ENCODE assay signal across 13 cellular contexts in genomic region chr19:33868076-33868735, GRCh38.
A peak's percentile ranks its signal among the peaks of the same experiment; 100 is the strongest.
DNase-seq lines count a peak whose midpoint lies in the region; ATAC-seq and TF ChIP-seq lines count a peak whose summit lies in the region.
"Had no signal": no experiment of that assay in that cellular context is flagged by ENCODE, and none has a peak within 500 bp of the region (broad histone marks: within the 10 kb centered on the region; RNA-seq: fewer than 3 reads in every experiment).

No MANE protein-coding gene starts in this region.

- WGBS in IMR-90 (ENCODE audit: extremely low coverage in 2 of 2, insufficient read length in 1 of 2), 2 experiments, result 0% methylated on average over 1 of the region's 17 CpGs; no CpG with 5 or more reads in 1 of the 2 experiments
- 29% methylated on average over 17 of the region's 17 CpGs for WGBS in smooth muscle cell (ENCODE audit: low lambda C conversion rate)

- dilution Hi-C loops in IMR-90 (cut with HindIII; ENCODE audit: low sequenced_read_pairs, unreplicated experiment), result no loop called here

- TF ChIP-seq POLR2A in IMR-90 (IDR thresholded peaks at IDR 0.05; ENCODE audit: low read depth, low read length), result no peak

- H3K36me3 ChIP-seq in IMR-90 (ENCODE audit: control insufficient read depth, insufficient read depth, low read length), result no peaks in the 10 kb centered on the region
- H3K36me3 ChIP-seq in lower lobe of right lung, result no peaks in the 10 kb centered on the region
- no peaks in the 10 kb centered on the region for H3K36me3 ChIP-seq in smooth muscle cell (ENCODE audit: low read depth)

- H3F3A ChIP-seq in smooth muscle cell (ENCODE audit: low read depth), result no peaks in the 10 kb centered on the region

- no peaks in the 10 kb centered on the region for H3K4me1 ChIP-seq in IMR-90 (ENCODE audit: control insufficient read depth, insufficient read depth, low read length)
- peaks cover 4% of the 10 kb centered on the region for H3K4me1 ChIP-seq in lower lobe of right lung
- H3K4me1 ChIP-seq in smooth muscle cell (ENCODE audit: low read depth), result peaks cover 12% of the 10 kb centered on the region

- H3K4me3 ChIP-seq in IMR-90 (ENCODE audit: insufficient read depth, low read depth, low read length) (no peak overlapping the region), lower lobe of right lung (peak overlapping the region; percentile 20), smooth muscle cell (peak overlapping the region; percentile 33)

- H2BK120ac ChIP-seq in IMR-90 (ENCODE audit: low read depth, low read length), result no peak overlapping the region

- ATAC-seq in IMR-90 (ENCODE audit: low read depth) (0 out of 2 replicates have a peak, but pooled peaks have one; percentile 14), lower lobe of right lung (no peak), GM18873 (IDR thresholded peaks at IDR 0.05; ENCODE audit: low FRiP score, unreplicated experiment) (no peak), HG03175 (IDR thresholded peaks at IDR 0.05; ENCODE audit: unreplicated experiment) (no peak), GM19395 (IDR thresholded peaks at IDR 0.05; ENCODE audit: unreplicated experiment) (no peak)

- H3K27me3 ChIP-seq in IMR-90 (ENCODE audit: control insufficient read depth, insufficient read depth, low read length), result peaks cover 12% of the 10 kb centered on the region
- H3K27me3 ChIP-seq in lower lobe of right lung (ENCODE audit: low read depth), result no peaks in the 10 kb centered on the region
- H3K27me3 ChIP-seq in smooth muscle cell (ENCODE audit: low read depth), result no peaks in the 10 kb centered on the region

- DNase-seq in IMR-90 (no peak), caudate nucleus (lab: John Stamatoyannopoulos, UW) (peak in 1 of 61 donors; percentile 20), lower lobe of right lung (no peak), smooth muscle cell (lab: John Stamatoyannopoulos, UW; ENCODE audit: unreplicated experiment) (no peak), germinal center (ENCODE audit: low spot score) (no peak)
- DNase-seq: activated T-cell treated with anti-CD3 and anti-CD28 coated beads, Interleukin-2, amount 50 U/mL, for 24 hours; DMS53; NCI-H1436; stimulated activated CD4-positive, alpha-beta T cell treated with anti-CD3 and anti-CD28 coated beads, Interleukin-15, amount 100 ng/mL, for 24 hours; stimulated activated naive CD4-positive, alpha-beta T cell had no signal

- H3K56ac ChIP-seq in IMR-90 (ENCODE audit: extremely low read depth, insufficient read depth, low read length), result no peak overlapping the region

- POLR2A ChIA-PET in IMR-90 (lab: Charles Lee; ENCODE audit: unreplicated experiment), result no interaction called here

- H3K9me3 ChIP-seq in IMR-90 (ENCODE audit: control insufficient read depth, insufficient read depth, low read length), result no peaks in the 10 kb centered on the region
- H3K9me3 ChIP-seq in lower lobe of right lung, result no peaks in the 10 kb centered on the region
- no peaks in the 10 kb centered on the region for H3K9me3 ChIP-seq in smooth muscle cell (replicated peaks; ENCODE audit: low read depth)

- H3K9me1 ChIP-seq in IMR-90 (ENCODE audit: insufficient read depth, low read length), result no peaks in the 10 kb centered on the region

- no peak overlapping the region for H3K4me2 ChIP-seq in IMR-90 (ENCODE audit: low read depth, low read length)
- peak overlapping the region; percentile 83 for H3K4me2 ChIP-seq in smooth muscle cell

- no TSS peak for BruUV-seq in IMR-90 (replicated peaks; lab: Mats Ljungman, UMichigan)

- TF ChIP-seq CTCF in IMR-90 (conservative IDR thresholded peaks at IDR 0.05; ENCODE audit: low read depth, low read length), result no peak
- TF ChIP-seq CTCF in lower lobe of right lung (IDR thresholded peaks at IDR 0.05), result no peak
- TF ChIP-seq CTCF in smooth muscle cell (IDR thresholded peaks at IDR 0.05; ENCODE audit: borderline replicate concordance, insufficient read depth, poor library complexity, severe bottlenecking), result no peak

- H4K20me1 ChIP-seq in IMR-90 (ENCODE audit: insufficient read depth, low read length) (no peaks in the 10 kb centered on the region), smooth muscle cell (ENCODE audit: low read depth) (no peaks in the 10 kb centered on the region)

- no peak overlapping the region for H3K23ac ChIP-seq in IMR-90 (ENCODE audit: low read depth, low read length)

- H2AK5ac ChIP-seq in IMR-90 (ENCODE audit: low read depth, low read length), result no peak overlapping the region

- no peak overlapping the region for H4K8ac ChIP-seq in IMR-90 (ENCODE audit: low read depth in 2 of 2, low read length in 2 of 2)

- no peaks in the 10 kb centered on the region for H3K79me2 ChIP-seq in smooth muscle cell (ENCODE audit: low read depth)

- H2BK20ac ChIP-seq in IMR-90 (ENCODE audit: low read depth, low read length), result no peak overlapping the region

- no peak overlapping the region for H3K9ac ChIP-seq in IMR-90 (ENCODE audit: low read depth, low read length)
- no peak overlapping the region for H3K9ac ChIP-seq in smooth muscle cell (ENCODE audit: low read depth)

- intact Hi-C loops in IMR-90 (cut with micrococcal nuclease) (no loop called here), lower lobe of right lung (cut with DNase I) (no loop called here)

- H4K5ac ChIP-seq in IMR-90 (ENCODE audit: low read depth, low read length), result no peak overlapping the region

- H2AFZ ChIP-seq in IMR-90 (replicated peaks; ENCODE audit: low read length, poor library complexity) (no peak overlapping the region), smooth muscle cell (ENCODE audit: low read depth) (peak overlapping the region; percentile 95)

- in situ Hi-C loops in IMR-90 (cut with MboI; ENCODE audit: low sequenced_read_pairs), result no loop called here

- no peak overlapping the region for H2BK5ac ChIP-seq in IMR-90 (ENCODE audit: low read depth, low read length, poor library complexity, severe bottlenecking)

- TF ChIP-seq RAD21 in IMR-90 (IDR thresholded peaks at IDR 0.05; ENCODE audit: low read length), result no peak

- H2BK15ac ChIP-seq in IMR-90 (ENCODE audit: low read depth, low read length), result no peak overlapping the region

- CTCF ChIA-PET in IMR-90 (lab: Yijun Ruan, JAX), result no interaction called here

- H3K79me1 ChIP-seq in IMR-90 (ENCODE audit: low read depth in 1 of 2, low read length in 2 of 2), result no peaks in the 10 kb centered on the region

- no peak overlapping the region for H3K4ac ChIP-seq in IMR-90 (ENCODE audit: low read depth, low read length)

- H4K91ac ChIP-seq in IMR-90 (ENCODE audit: insufficient read depth, low read depth, low read length), result no peak overlapping the region

- no peak overlapping the region for H3K18ac ChIP-seq in IMR-90 (ENCODE audit: low read depth, low read length)

- H3K14ac ChIP-seq in IMR-90 (replicated peaks; ENCODE audit: low read depth, low read length), result no peak overlapping the region

- no peak overlapping the region for H2AK9ac ChIP-seq in IMR-90 (replicated peaks; ENCODE audit: low read depth, low read length, poor library complexity)

- no peak overlapping the region for H3K27ac ChIP-seq in IMR-90 (ENCODE audit: insufficient read depth, low read length)
- H3K27ac ChIP-seq in caudate nucleus (ENCODE audit: low read depth, low read length), result peak overlapping the region; percentile 40
- H3K27ac ChIP-seq in lower lobe of right lung, result peak overlapping the region; percentile 25
- peak overlapping the region; percentile 31 for H3K27ac ChIP-seq in smooth muscle cell (ENCODE audit: low read depth)

TF ChIP-seq in IMR-90, 13 proteins besides CTCF, POLR2A, EP300 and RAD21:
- TF ChIP-seq MXI1 (IDR thresholded peaks at IDR 0.05; ENCODE audit: borderline replicate concordance, low read depth, low read length) (no peak), MAFK (IDR thresholded peaks at IDR 0.05; ENCODE audit: low read depth, low read length) (no peak), CEBPB (IDR thresholded peaks at IDR 0.05; ENCODE audit: low read depth, low read length) (no peak), MAZ (IDR thresholded peaks at IDR 0.05; ENCODE audit: borderline replicate concordance, low read depth, low read length) (no peak), FOS (IDR thresholded peaks at IDR 0.05; ENCODE audit: low read depth, low read length) (no peak), BHLHE40 (IDR thresholded peaks at IDR 0.05; ENCODE audit: low read depth, low read length) (no peak), RCOR1 (IDR thresholded peaks at IDR 0.05; ENCODE audit: insufficient replicate concordance, low read length) (no peak), NFE2L2 (IDR thresholded peaks at IDR 0.05; ENCODE audit: low read depth, low read length) (no peak)
